Comparison of ENCODE assay signal across 8 cellular contexts in the genomic region with DNA sequence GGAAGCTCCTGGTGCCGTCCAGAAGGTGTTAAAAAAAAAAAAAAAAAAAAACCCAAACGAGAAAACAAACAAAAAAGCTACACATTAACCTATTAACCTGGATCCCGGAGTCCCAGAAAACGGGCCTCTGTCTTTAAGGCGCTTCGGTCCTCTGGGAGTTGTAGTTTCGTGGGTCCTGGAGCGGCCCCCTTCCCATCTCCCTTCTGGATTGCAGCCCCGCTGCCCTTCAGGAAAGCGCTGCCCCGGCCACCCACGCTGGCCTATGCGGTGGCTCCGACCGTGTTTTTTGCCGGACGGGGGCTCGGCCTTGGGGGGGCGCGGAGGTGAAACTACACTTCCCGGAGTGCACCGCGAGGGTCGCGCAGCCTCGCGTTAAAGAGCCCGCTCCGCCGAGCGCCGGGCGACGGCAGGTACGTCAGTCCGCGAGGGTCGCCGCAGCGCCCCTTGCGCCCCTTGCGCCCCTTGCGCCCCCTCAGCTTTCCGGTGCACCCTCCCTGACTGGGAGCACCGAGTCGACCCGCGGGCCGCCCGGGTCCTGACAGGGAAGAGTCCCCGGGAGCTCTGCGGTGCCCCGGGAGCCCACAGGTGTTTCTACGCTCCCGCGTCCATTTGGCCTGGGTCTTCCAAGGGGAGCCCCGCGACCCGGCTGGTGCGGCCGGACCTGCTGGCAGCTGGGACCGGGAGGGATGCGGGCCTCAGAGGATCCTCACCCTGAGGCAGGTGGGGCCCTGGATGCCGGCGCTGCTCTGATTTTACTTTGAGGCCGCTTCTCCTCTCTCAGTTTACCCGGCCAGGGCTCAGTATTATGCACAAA. TPM values are rescaled to one million over a fixed set of nuclear protein-coding genes. Genes with fewer than 3 reads are reported as not detected.
DNase-seq lines count a peak whose midpoint lies in the region; ATAC-seq lines count a peak whose summit lies in the region.

A gene (plus strand): TSS at position 375 of the 814 bp plus-strand sequence. CDS start 8,596 bp downstream, outside the sequence.

- peak; percentile 82 for ATAC-seq in HG02763 (IDR thresholded peaks at IDR 0.05; ENCODE audit: unreplicated experiment)
- ATAC-seq in activated CD4-positive, CD25-positive, alpha-beta regulatory T cell treated with anti-CD3 and anti-CD28 coated beads, Interleukin-2, amount 50 U/mL, for 24 hours: peak; percentile 92 to 94

- DNase-seq in NCI-H2029 treated with DMSO at 0.1 percent for 48 hours (lab: John Stamatoyannopoulos, UW) (peak; percentile 7), NCI-H2029 (lab: John Stamatoyannopoulos, UW) (no peak), NCI-H1694 (lab: John Stamatoyannopoulos, UW) (peak; percentile 45), cerebellum (ENCODE audit: low spot score) (peak; percentile 87), kidney tubule cell (ENCODE audit: low spot score) (peak; percentile 80)
- DNase-seq in stimulated activated CD4-positive, alpha-beta T cell treated with anti-CD3 and anti-CD28 coated beads, Interleukin-1b, Interleukin-23, amount 100 ng/mL, for 24 hours (ENCODE audit: low read depth in 4 of 4, low spot score in 1 of 4): peak; percentile 43 to 56 (median 49)

RNA-seq across cellular contexts. Expression of the gene that starts here (rescaled TPM):
- 9.5 TPM for total RNA-seq in cerebellum
